17 cellular contexts compared by ENCODE assay signal in the genomic region with DNA sequence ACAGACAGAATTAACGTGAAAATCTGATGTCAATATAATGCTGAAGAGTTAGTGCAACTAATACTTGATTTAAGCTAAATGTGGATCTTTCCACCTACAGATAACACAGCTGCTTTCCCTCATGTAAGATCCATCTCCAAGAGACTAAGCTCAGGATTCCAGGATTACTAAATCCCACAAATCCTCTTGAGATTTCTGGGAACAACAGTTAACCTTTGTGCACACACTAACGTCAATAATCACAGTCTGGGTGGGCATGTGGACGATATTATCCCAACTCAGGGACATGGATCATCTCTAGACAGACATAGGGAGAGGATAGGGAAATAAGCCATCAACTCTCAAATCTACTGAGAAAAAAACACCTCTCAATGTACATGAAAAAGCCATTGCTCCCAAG.
"Had no signal": no experiment of that assay in that cellular context is flagged by ENCODE, and none has a peak within 500 bp of the region (broad histone marks: within the 10 kb centered on the region; RNA-seq: fewer than 3 reads in every experiment).

No MANE protein-coding gene starts in this region.

- H3K4me3 ChIP-seq: gastroesophageal sphincter, heart left ventricle, hepatocyte, lung, right lobe of liver, testis, tibial artery had no signal

- ATAC-seq: foreskin keratinocyte; gastroesophageal sphincter; heart left ventricle; left lobe of liver; natural killer cell treated with Interleukin-12 subunit alpha and Interleukin-12 subunit beta and Interleukin-15 and Interleukin-18, amount 100 ng/mL, for 72 hours; right lobe of liver; stimulated activated memory B cell treated with anti-CD40 and anti-IgM and Interleukin-4, amounts not matched to agents 10 μg/mL and 1 μg/mL and 100 μg/mL, for 72 hours; stimulated activated naive CD8-positive, alpha-beta T cell treated with anti-CD3 and anti-CD28 coated beads, Interleukin-15, Interleukin-2, amounts not matched to agents 100 U/mL and 50 U/mL, for 24 hours had no signal

- H3K36me3 ChIP-seq: gastroesophageal sphincter, heart left ventricle, right lobe of liver, tibial artery had no signal

- H3K4me1 ChIP-seq: foreskin keratinocyte, gastroesophageal sphincter, heart left ventricle, parathyroid adenoma, right lobe of liver, testis, tibial artery had no signal

- H3K27ac ChIP-seq: foreskin keratinocyte, gastroesophageal sphincter, heart left ventricle, hepatocyte, parathyroid adenoma, right lobe of liver, testis, tibial artery had no signal

- FAIRE-seq: kidney had no signal

- H3K79me2 ChIP-seq: hepatocyte, parathyroid adenoma had no signal

- H3K9ac ChIP-seq: parathyroid adenoma had no signal

- H3K4me2 ChIP-seq: hepatocyte had no signal

- H3K9me3 ChIP-seq: right lobe of liver, testis, tibial artery had no signal

- H3K27me3 ChIP-seq: foreskin keratinocyte, heart left ventricle, hepatocyte, right lobe of liver, testis, tibial artery had no signal

- H2AFZ ChIP-seq: hepatocyte, parathyroid adenoma had no signal

- DNase-seq: cortex of kidney; foreskin keratinocyte; heart left ventricle; kidney; right lobe of liver; stimulated activated CD4-positive, alpha-beta T cell treated with anti-CD3 and anti-CD28 coated beads, Interleukin-4, amount 100 ng/mL, for 4 hours; stimulated activated naive CD8-positive, alpha-beta T cell treated with anti-CD3 and anti-CD28 coated beads, Interleukin-15, Interleukin-2, amounts not matched to agents 100 U/mL and 50 U/mL, for 24 hours; substantia nigra; testis; tibial artery had no signal
